In the genomic region with DNA sequence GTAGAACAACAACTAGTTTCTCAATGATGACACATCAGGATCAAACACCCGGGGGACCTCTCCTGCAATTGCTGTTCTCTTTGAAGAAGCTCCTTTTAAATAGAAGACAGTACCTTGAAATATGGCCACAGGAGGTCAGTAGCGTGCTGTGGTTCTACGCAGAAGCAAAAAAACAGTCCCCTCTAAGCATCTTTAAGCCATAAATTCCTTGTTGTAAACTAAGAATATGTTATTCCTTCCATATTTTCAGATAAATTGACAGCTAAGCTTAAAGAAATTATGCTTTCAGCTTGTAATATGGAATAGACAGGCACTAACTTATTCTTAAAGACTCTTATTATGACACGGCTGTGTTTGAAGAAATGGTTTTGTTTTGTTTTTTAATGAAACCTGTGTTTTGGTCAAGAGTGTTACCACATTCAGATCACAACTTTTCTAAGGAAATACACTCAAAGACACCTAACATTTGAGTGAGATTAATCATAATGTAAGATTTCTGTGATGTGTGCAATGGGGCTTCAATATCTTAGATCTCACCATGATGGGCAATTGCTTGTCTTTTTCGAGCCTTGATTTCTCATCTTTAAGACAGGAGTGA, we compare ENCODE assay signal across 1 cellular context.
TF ChIP-seq lines count a peak whose summit lies in the region.

No MANE protein-coding gene starts in this region.

TF ChIP-seq in GM12878, 131 proteins besides CTCF, POLR2A, EP300 and RAD21 (continued from another document and continues in another):
- TF ChIP-seq, protein P1, sequence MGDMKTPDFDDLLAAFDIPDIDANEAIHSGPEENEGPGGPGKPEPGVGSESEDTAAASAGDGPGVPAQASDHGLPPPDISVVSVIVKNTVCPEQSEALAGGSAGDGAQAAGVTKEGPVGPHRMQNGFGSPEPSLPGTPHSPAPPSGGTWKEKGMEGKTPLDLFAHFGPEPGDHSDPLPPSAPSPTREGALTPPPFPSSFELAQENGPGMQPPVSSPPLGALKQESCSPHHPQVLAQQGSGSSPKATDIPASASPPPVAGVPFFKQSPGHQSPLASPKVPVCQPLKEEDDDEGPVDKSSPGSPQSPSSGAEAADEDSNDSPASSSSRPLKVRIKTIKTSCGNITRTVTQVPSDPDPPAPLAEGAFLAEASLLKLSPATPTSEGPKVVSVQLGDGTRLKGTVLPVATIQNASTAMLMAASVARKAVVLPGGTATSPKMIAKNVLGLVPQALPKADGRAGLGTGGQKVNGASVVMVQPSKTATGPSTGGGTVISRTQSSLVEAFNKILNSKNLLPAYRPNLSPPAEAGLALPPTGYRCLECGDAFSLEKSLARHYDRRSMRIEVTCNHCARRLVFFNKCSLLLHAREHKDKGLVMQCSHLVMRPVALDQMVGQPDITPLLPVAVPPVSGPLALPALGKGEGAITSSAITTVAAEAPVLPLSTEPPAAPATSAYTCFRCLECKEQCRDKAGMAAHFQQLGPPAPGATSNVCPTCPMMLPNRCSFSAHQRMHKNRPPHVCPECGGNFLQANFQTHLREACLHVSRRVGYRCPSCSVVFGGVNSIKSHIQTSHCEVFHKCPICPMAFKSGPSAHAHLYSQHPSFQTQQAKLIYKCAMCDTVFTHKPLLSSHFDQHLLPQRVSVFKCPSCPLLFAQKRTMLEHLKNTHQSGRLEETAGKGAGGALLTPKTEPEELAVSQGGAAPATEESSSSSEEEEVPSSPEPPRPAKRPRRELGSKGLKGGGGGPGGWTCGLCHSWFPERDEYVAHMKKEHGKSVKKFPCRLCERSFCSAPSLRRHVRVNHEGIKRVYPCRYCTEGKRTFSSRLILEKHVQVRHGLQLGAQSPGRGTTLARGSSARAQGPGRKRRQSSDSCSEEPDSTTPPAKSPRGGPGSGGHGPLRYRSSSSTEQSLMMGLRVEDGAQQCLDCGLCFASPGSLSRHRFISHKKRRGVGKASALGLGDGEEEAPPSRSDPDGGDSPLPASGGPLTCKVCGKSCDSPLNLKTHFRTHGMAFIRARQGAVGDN (IDR thresholded peaks at IDR 0.05) = peak; percentile 55; the same call in 1 of the 2 replicates
- TF ChIP-seq SP1 (IDR thresholded peaks at IDR 0.05; ENCODE audit: low read depth, low read length) (no peak), ZNF217 (IDR thresholded peaks at IDR 0.05) (no peak; the same call in 1 of the 2 replicates), HDGF (IDR thresholded peaks at IDR 0.05) (no peak), KAT2A (conservative IDR thresholded peaks at IDR 0.05; ENCODE audit: control insufficient read depth, low read depth, low read length) (no peak), SREBF1 (IDR thresholded peaks at IDR 0.05; ENCODE audit: low read length) (no peak), ZSCAN29 (IDR thresholded peaks at IDR 0.05) (no peak), BCL11A (IDR thresholded peaks at IDR 0.05; ENCODE audit: low read depth, low read length) (no peak), SMAD1 (IDR thresholded peaks at IDR 0.05; ENCODE audit: low read depth, partially characterized antibody) (no peak), DPF2 (IDR thresholded peaks at IDR 0.05) (0 out of 2 replicates have a peak, but pooled peaks have one; percentile 17), EED (IDR thresholded peaks at IDR 0.05; ENCODE audit: low read depth) (0 out of 2 replicates have a peak, but pooled peaks have one; percentile 33), BHLHE40 (IDR thresholded peaks at IDR 0.05; ENCODE audit: borderline replicate concordance in 1 of 2, low read depth in 2 of 2, low read length in 1 of 2) (no peak), ZBED1 (IDR thresholded peaks at IDR 0.05; ENCODE audit: borderline replicate concordance) (0 out of 2 replicates have a peak, but pooled peaks have one; percentile 72), STAT1 (conservative IDR thresholded peaks at IDR 0.05) (no peak), BACH1 (IDR thresholded peaks at IDR 0.05; ENCODE audit: borderline replicate concordance) (no peak), TAF1 (IDR thresholded peaks at IDR 0.05; ENCODE audit: borderline replicate concordance, low read depth, low read length) (no peak), JUNB (IDR thresholded peaks at IDR 0.05) (0 out of 2 replicates have a peak, but pooled peaks have one; percentile 42), CHD1 (IDR thresholded peaks at IDR 0.05; ENCODE audit: low read depth, low read length) (no peak), TBL1XR1 (IDR thresholded peaks at IDR 0.05; ENCODE audit: low read depth, low read length) (no peak), PAX5 (IDR thresholded peaks at IDR 0.05; ENCODE audit: borderline replicate concordance, low read depth, low read length) (no peak), ZZZ3 (IDR thresholded peaks at IDR 0.05; ENCODE audit: control insufficient read depth, insufficient read length, low read depth) (no peak), NR2F1 (conservative IDR thresholded peaks at IDR 0.05) (no peak), MXI1 (IDR thresholded peaks at IDR 0.05; ENCODE audit: low read depth, low read length) (no peak), YY1 (IDR thresholded peaks at IDR 0.05; ENCODE audit: low read depth, low read length) (peak; percentile 67), TARDBP (IDR thresholded peaks at IDR 0.05; ENCODE audit: borderline replicate concordance) (no peak), WRNIP1 (IDR thresholded peaks at IDR 0.05; ENCODE audit: borderline replicate concordance, low read depth, low read length) (no peak), CREB1 (IDR thresholded peaks at IDR 0.05; ENCODE audit: low read depth) (0 out of 2 replicates have a peak, but pooled peaks have one; percentile 13), TCF12 (IDR thresholded peaks at IDR 0.05; ENCODE audit: low read depth, low read length) (no peak), ZNF384 (IDR thresholded peaks at IDR 0.05; ENCODE audit: borderline replicate concordance, low read depth, low read length) (peak; percentile 71), PAX8 (IDR thresholded peaks at IDR 0.05) (no peak), SREBF2 (IDR thresholded peaks at IDR 0.05; ENCODE audit: low read length) (no peak), IKZF1 (conservative IDR thresholded peaks at IDR 0.05) (peak; percentile 46), CBX5 (IDR thresholded peaks at IDR 0.05; ENCODE audit: low read depth) (peak; percentile 81), SPI1 (IDR thresholded peaks at IDR 0.05; ENCODE audit: borderline replicate concordance, insufficient read depth, low read depth, low read length) (no peak), RELA (IDR thresholded peaks at IDR 0.05; ENCODE audit: borderline replicate concordance, partially characterized antibody) (no peak), NR2C1 (IDR thresholded peaks at IDR 0.05) (no peak), MYC (IDR thresholded peaks at IDR 0.05; ENCODE audit: insufficient read depth, insufficient read length, insufficient replicate concordance, low read length, severe bottlenecking) (no peak), EZH2 (IDR thresholded peaks at IDR 0.05; ENCODE audit: borderline replicate concordance, control insufficient read depth, low read depth, low read length) (no peak), EGR1 (IDR thresholded peaks at IDR 0.05; ENCODE audit: borderline replicate concordance in 1 of 2, low read depth in 2 of 2, low read length in 2 of 2) (no peak), IKZF2 (IDR thresholded peaks at IDR 0.05) (peak; percentile 44 to 49; a peak in 3 of 4 replicates), NRF1 (conservative IDR thresholded peaks at IDR 0.05; ENCODE audit: low read depth, low read length) (no peak), KLF5 (IDR thresholded peaks at IDR 0.05; ENCODE audit: partially characterized antibody) (no peak), POU2F2 (IDR thresholded peaks at IDR 0.05; ENCODE audit: borderline replicate concordance, low read depth, low read length) (no peak), HDAC2 (IDR thresholded peaks at IDR 0.05) (no peak), RAD51 (IDR thresholded peaks at IDR 0.05) (no peak), CEBPB (IDR thresholded peaks at IDR 0.05; ENCODE audit: borderline replicate concordance in 1 of 2, low read depth in 2 of 2, low read length in 2 of 2) (peak in 1 of 2 experiments; percentile 11; a peak in 1 of 4 replicates), ASH2L (IDR thresholded peaks at IDR 0.05; ENCODE audit: borderline replicate concordance, low read depth) (no peak)
- TF ChIP-seq, protein P2, sequence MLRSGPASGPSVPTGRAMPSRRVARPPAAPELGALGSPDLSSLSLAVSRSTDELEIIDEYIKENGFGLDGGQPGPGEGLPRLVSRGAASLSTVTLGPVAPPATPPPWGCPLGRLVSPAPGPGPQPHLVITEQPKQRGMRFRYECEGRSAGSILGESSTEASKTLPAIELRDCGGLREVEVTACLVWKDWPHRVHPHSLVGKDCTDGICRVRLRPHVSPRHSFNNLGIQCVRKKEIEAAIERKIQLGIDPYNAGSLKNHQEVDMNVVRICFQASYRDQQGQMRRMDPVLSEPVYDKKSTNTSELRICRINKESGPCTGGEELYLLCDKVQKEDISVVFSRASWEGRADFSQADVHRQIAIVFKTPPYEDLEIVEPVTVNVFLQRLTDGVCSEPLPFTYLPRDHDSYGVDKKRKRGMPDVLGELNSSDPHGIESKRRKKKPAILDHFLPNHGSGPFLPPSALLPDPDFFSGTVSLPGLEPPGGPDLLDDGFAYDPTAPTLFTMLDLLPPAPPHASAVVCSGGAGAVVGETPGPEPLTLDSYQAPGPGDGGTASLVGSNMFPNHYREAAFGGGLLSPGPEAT (IDR thresholded peaks at IDR 0.05; ENCODE audit: low read depth) = peak; percentile 85
- TF ChIP-seq, protein P3, sequence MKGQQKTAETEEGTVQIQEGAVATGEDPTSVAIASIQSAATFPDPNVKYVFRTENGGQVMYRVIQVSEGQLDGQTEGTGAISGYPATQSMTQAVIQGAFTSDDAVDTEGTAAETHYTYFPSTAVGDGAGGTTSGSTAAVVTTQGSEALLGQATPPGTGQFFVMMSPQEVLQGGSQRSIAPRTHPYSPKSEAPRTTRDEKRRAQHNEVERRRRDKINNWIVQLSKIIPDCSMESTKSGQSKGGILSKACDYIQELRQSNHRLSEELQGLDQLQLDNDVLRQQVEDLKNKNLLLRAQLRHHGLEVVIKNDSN (IDR thresholded peaks at IDR 0.05; ENCODE audit: borderline replicate concordance, extremely low read length, insufficient read depth, low read depth, low read length) = no peak
- TF ChIP-seq, protein P4, sequence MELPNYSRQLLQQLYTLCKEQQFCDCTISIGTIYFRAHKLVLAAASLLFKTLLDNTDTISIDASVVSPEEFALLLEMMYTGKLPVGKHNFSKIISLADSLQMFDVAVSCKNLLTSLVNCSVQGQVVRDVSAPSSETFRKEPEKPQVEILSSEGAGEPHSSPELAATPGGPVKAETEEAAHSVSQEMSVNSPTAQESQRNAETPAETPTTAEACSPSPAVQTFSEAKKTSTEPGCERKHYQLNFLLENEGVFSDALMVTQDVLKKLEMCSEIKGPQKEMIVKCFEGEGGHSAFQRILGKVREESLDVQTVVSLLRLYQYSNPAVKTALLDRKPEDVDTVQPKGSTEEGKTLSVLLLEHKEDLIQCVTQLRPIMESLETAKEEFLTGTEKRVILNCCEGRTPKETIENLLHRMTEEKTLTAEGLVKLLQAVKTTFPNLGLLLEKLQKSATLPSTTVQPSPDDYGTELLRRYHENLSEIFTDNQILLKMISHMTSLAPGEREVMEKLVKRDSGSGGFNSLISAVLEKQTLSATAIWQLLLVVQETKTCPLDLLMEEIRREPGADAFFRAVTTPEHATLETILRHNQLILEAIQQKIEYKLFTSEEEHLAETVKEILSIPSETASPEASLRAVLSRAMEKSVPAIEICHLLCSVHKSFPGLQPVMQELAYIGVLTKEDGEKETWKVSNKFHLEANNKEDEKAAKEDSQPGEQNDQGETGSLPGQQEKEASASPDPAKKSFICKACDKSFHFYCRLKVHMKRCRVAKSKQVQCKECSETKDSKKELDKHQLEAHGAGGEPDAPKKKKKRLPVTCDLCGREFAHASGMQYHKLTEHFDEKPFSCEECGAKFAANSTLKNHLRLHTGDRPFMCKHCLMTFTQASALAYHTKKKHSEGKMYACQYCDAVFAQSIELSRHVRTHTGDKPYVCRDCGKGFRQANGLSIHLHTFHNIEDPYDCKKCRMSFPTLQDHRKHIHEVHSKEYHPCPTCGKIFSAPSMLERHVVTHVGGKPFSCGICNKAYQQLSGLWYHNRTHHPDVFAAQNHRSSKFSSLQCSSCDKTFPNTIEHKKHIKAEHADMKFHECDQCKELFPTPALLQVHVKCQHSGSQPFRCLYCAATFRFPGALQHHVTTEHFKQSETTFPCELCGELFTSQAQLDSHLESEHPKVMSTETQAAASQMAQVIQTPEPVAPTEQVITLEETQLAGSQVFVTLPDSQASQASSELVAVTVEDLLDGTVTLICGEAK (IDR thresholded peaks at IDR 0.05; ENCODE audit: borderline replicate concordance) = no peak
- TF ChIP-seq, protein P5, sequence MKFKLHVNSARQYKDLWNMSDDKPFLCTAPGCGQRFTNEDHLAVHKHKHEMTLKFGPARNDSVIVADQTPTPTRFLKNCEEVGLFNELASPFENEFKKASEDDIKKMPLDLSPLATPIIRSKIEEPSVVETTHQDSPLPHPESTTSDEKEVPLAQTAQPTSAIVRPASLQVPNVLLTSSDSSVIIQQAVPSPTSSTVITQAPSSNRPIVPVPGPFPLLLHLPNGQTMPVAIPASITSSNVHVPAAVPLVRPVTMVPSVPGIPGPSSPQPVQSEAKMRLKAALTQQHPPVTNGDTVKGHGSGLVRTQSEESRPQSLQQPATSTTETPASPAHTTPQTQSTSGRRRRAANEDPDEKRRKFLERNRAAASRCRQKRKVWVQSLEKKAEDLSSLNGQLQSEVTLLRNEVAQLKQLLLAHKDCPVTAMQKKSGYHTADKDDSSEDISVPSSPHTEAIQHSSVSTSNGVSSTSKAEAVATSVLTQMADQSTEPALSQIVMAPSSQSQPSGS (IDR thresholded peaks at IDR 0.05; ENCODE audit: low read length) = 0 out of 2 replicates have a peak, but pooled peaks have one; percentile 15
- TF ChIP-seq, protein P6, sequence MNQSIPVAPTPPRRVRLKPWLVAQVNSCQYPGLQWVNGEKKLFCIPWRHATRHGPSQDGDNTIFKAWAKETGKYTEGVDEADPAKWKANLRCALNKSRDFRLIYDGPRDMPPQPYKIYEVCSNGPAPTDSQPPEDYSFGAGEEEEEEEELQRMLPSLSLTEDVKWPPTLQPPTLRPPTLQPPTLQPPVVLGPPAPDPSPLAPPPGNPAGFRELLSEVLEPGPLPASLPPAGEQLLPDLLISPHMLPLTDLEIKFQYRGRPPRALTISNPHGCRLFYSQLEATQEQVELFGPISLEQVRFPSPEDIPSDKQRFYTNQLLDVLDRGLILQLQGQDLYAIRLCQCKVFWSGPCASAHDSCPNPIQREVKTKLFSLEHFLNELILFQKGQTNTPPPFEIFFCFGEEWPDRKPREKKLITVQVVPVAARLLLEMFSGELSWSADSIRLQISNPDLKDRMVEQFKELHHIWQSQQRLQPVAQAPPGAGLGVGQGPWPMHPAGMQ (IDR thresholded peaks at IDR 0.05; ENCODE audit: borderline replicate concordance) = no peak
- TF ChIP-seq, protein P7, sequence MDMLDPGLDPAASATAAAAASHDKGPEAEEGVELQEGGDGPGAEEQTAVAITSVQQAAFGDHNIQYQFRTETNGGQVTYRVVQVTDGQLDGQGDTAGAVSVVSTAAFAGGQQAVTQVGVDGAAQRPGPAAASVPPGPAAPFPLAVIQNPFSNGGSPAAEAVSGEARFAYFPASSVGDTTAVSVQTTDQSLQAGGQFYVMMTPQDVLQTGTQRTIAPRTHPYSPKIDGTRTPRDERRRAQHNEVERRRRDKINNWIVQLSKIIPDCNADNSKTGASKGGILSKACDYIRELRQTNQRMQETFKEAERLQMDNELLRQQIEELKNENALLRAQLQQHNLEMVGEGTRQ (IDR thresholded peaks at IDR 0.05; ENCODE audit: borderline replicate concordance, low read depth, low read length) = no peak
